ENCODE assay signal across 8 cellular contexts in genomic region chrX:123731987-123732678, GRCh38. TPM values are rescaled to one million over a fixed set of nuclear protein-coding genes. Genes with fewer than 3 reads are reported as not detected.
DNase-seq lines count a peak whose midpoint lies in the region; ATAC-seq and TF ChIP-seq lines count a peak whose summit lies in the region.

No MANE protein-coding gene starts in this region.

- peak overlapping the region; percentile 94 for H3K4me3 Mint-ChIP-seq in Caco-2 (ENCODE audit: unreplicated experiment)
- peak overlapping the region; percentile 88 for H3K4me3 Mint-ChIP-seq in activated naive CD8-positive, alpha-beta T cell treated with anti-CD3 and anti-CD28 coated beads, Interleukin-2, amount 10 ng/mL, durations not matched to agents 7 days and 5 days

- peaks cover 5% of the 10 kb centered on the region for H3K36me3 Mint-ChIP-seq in Caco-2 (ENCODE audit: insufficient read depth, unreplicated experiment)
- H3K36me3 Mint-ChIP-seq in activated naive CD8-positive, alpha-beta T cell treated with anti-CD3 and anti-CD28 coated beads, Interleukin-2, amount 10 ng/mL, durations not matched to agents 7 days and 5 days = peaks cover 3% of the 10 kb centered on the region

- in situ Hi-C loops in KBM-7 (cut with MboI; ENCODE audit: low pct_unique_long_range_greater_than_20kb, low sequenced_read_pairs) = no loop called here

- no peaks in the 10 kb centered on the region for H3K36me3 ChIP-seq in Caco-2 (ENCODE audit: control insufficient read depth, insufficient read depth, low read length)
- H3K36me3 ChIP-seq in sigmoid colon = no peaks in the 10 kb centered on the region

- H3K4me1 ChIP-seq in Caco-2 (no peaks in the 10 kb centered on the region; the same call in 1 of the 2 replicates), right cardiac atrium (ENCODE audit: control insufficient read depth, insufficient read depth, low read length) (no peaks in the 10 kb centered on the region), sigmoid colon (peaks cover 0 to 32% (median 4%) of the 10 kb centered on the region in 4 donors)

- intact Hi-C loops in Caco-2 (cut with micrococcal nuclease; ENCODE audit: unreplicated experiment) (loop anchor here (2.0 to 5.0 kb wide), 2 partner anchors 33 to 280 kb away; no protein-coding TSS in a partner anchor), right cardiac atrium (cut with DNase I) (no loop called here), sigmoid colon (cut with DNase I) (loop anchor here (10.0 kb wide), 1 partner anchor 247 kb away; no protein-coding TSS in a partner anchor)

- WGBS in right cardiac atrium = 0% methylated on average over 43 of the region's 43 CpGs
- WGBS in sigmoid colon, 2 donors = 0% methylated on average over 43 of the region's 43 CpGs

- no peak for TF ChIP-seq EP300 in sigmoid colon (IDR thresholded peaks at IDR 0.05)

- no peak for TF ChIP-seq POLR2A in sigmoid colon (IDR thresholded peaks at IDR 0.05)

- H3K9me3 Mint-ChIP-seq in Caco-2 (ENCODE audit: unreplicated experiment) = no peaks in the 10 kb centered on the region
- no peaks in the 10 kb centered on the region for H3K9me3 Mint-ChIP-seq in activated naive CD8-positive, alpha-beta T cell treated with anti-CD3 and anti-CD28 coated beads, Interleukin-2, amount 10 ng/mL, durations not matched to agents 7 days and 5 days

- H3K27ac Mint-ChIP-seq in Caco-2 (ENCODE audit: unreplicated experiment) = peak overlapping the region; percentile 99
- peak overlapping the region; percentile 88 for H3K27ac Mint-ChIP-seq in activated naive CD8-positive, alpha-beta T cell treated with anti-CD3 and anti-CD28 coated beads, Interleukin-2, amount 10 ng/mL, durations not matched to agents 7 days and 5 days

- no peaks in the 10 kb centered on the region for H3K9me3 ChIP-seq in Caco-2
- no peaks in the 10 kb centered on the region for H3K9me3 ChIP-seq in right cardiac atrium (ENCODE audit: control insufficient read depth, low read length)
- no peaks in the 10 kb centered on the region for H3K9me3 ChIP-seq in sigmoid colon

- no peak for TF ChIP-seq CTCF in Caco-2 (IDR thresholded peaks at IDR 0.05; ENCODE audit: insufficient read depth in 1 of 2, low read depth in 1 of 2, low read length in 1 of 2, severe bottlenecking in 1 of 2, unreplicated experiment in 1 of 2)
- no peak for TF ChIP-seq CTCF in sigmoid colon (IDR thresholded peaks at IDR 0.05)

- H3K4me1 Mint-ChIP-seq in Caco-2 (ENCODE audit: low read depth, unreplicated experiment) = no peaks in the 10 kb centered on the region
- peaks cover 21% of the 10 kb centered on the region for H3K4me1 Mint-ChIP-seq in activated naive CD8-positive, alpha-beta T cell treated with anti-CD3 and anti-CD28 coated beads, Interleukin-2, amount 10 ng/mL, durations not matched to agents 7 days and 5 days

- ATAC-seq in GM19467 (IDR thresholded peaks at IDR 0.05; ENCODE audit: unreplicated experiment) (peak; percentile 16), right cardiac atrium (peak; percentile 69)
- peak; percentile 27 for ATAC-seq in activated naive CD8-positive, alpha-beta T cell treated with anti-CD3 and anti-CD28 coated beads, Interleukin-2, amount 10 ng/mL, durations not matched to agents 7 days and 5 days (ENCODE audit: low read depth)

- H3K27me3 ChIP-seq in Caco-2 (replicated peaks; ENCODE audit: control insufficient read depth, insufficient read depth, low read length) = no peaks in the 10 kb centered on the region
- no peaks in the 10 kb centered on the region for H3K27me3 ChIP-seq in right cardiac atrium (ENCODE audit: control insufficient read depth, insufficient read depth)
- no peaks in the 10 kb centered on the region for H3K27me3 ChIP-seq in sigmoid colon

- H3K4me3 ChIP-seq in Caco-2 (ENCODE audit: low read depth, low read length) (peak overlapping the region; percentile 63), right cardiac atrium (ENCODE audit: low read length) (peak overlapping the region; percentile 94), sigmoid colon (peak overlapping the region; percentile 66 to 79 (median 70))

- POLR2A ChIA-PET in Caco-2 (lab: Charles Lee) = interaction anchor here (0.5 kb wide), 1 partner anchor 55 kb away, joined by 3 read pairs; no protein-coding TSS in a partner anchor
- POLR2A ChIA-PET in activated naive CD8-positive, alpha-beta T cell treated with anti-CD3 and anti-CD28 coated beads, Interleukin-2, amount 10 ng/mL, durations not matched to agents 7 days and 5 days (lab: Charles Lee) = no interaction called here

- no peaks in the 10 kb centered on the region for H3K27me3 Mint-ChIP-seq in Caco-2 (ENCODE audit: insufficient read depth, unreplicated experiment)
- H3K27me3 Mint-ChIP-seq in activated naive CD8-positive, alpha-beta T cell treated with anti-CD3 and anti-CD28 coated beads, Interleukin-2, amount 10 ng/mL, durations not matched to agents 7 days and 5 days = peaks cover under 1% of the 10 kb centered on the region

- DNase-seq in Caco-2 (peak; percentile 29 to 40), KBM-7 (peak; percentile 43), right cardiac atrium (peak in 2 of 3 donors; percentile 42 to 57), sigmoid colon (no peak), SK-N-DZ (ENCODE audit: low spot score) (no peak), midbrain (lab: John Stamatoyannopoulos, UW) (no peak)
- no peak for DNase-seq in activated naive CD8-positive, alpha-beta T cell treated with anti-CD3 and anti-CD28 coated beads, Interleukin-2, amount 10 ng/mL, durations not matched to agents 7 days and 5 days

- BruUV-seq in Caco-2 (replicated peaks; lab: Mats Ljungman, UMichigan) = TSS peak; percentile 55

- H3K27ac ChIP-seq in right cardiac atrium (ENCODE audit: low read length) (peak overlapping the region; percentile 89), sigmoid colon (peak overlapping the region; percentile 81 to 88 (median 84))

- CTCF ChIA-PET in Caco-2 (lab: Charles Lee) = interaction anchor here (0.8 kb wide), 1 partner anchor 46 kb away, joined by 6 read pairs; no protein-coding TSS in a partner anchor

RNA-seq across cellular contexts. Expression of gene THOC2, which starts 0.7 kb away (rescaled TPM):
- total RNA-seq in Caco-2 (2022) (79.9 and 85.4 TPM in 2 replicates), right cardiac atrium (10 to 100 TPM; 29.9 to 37.4 (median 35.1) TPM), sigmoid colon (100 to 1,000 TPM in 2 of 4 donors, 10 to 100 TPM in 2; 85.6 to 126 (median 102) TPM)
- total RNA-seq in activated naive CD8-positive, alpha-beta T cell treated with anti-CD3 and anti-CD28 coated beads, Interleukin-2, amount 10 ng/mL, durations not matched to agents 7 days and 5 days = 10 to 100 TPM; 92.0 to 93.5 TPM
- polyA plus RNA-seq in right cardiac atrium (24.7 TPM), sigmoid colon (10 to 100 TPM; 17.4 to 36.8 (median 32.4) TPM)
- polyA plus RNA-seq in SK-N-DZ (2014; cell fraction: cytosol; rRNA removed) = 52.3 and 67.3 TPM in 2 replicates
- 230 and 288 TPM in 2 replicates for polyA plus RNA-seq in SK-N-DZ (2014; cell fraction: nucleus; rRNA removed)

Comparison
In these comparisons a context has a peak if more than half of its experiments do, and no peak if none do; other contexts are left out.
1. DNase-seq: peak in Caco-2 (2 of 2), KBM-7 (single experiment) and right cardiac atrium (2 of 3); none in activated naive CD8-positive, alpha-beta T cell treated with anti-CD3 and anti-CD28 coated beads, Interleukin-2, amount 10 ng/mL, durations not matched to agents 7 days and 5 days (single experiment), sigmoid colon (single experiment), SK-N-DZ (single experiment) and midbrain (single experiment).
2. ATAC-seq: peak in every context shown above with its lines; median percentile 69 in right cardiac atrium; 27 in activated naive CD8-positive, alpha-beta T cell treated with anti-CD3 and anti-CD28 coated beads, Interleukin-2, amount 10 ng/mL, durations not matched to agents 7 days and 5 days; 16 in GM19467.
3. intact Hi-C loops: an anchor here in Caco-2 (2.0 to 5.0 kb wide) and sigmoid colon (10.0 kb wide); none called in right cardiac atrium.
4. Peak in every context shown above with its lines, with median percentiles within 50 percentile points of each other: H3K4me3 ChIP-seq.